Comparison of ENCODE assay signal across 24 cellular contexts in genomic region chr2:178923546-178923945, GRCh38.
"Had no signal": no experiment of that assay in that cellular context is flagged by ENCODE, and none has a peak within 500 bp of the region (broad histone marks: within the 10 kb centered on the region; RNA-seq: fewer than 3 reads in every experiment).

No MANE protein-coding gene starts in this region.

- H3K27ac Mint-ChIP-seq: IgD-negative memory B cell had no signal

- H3K9me3 Mint-ChIP-seq: IgD-negative memory B cell had no signal

- H3K27me3 ChIP-seq: SJCRH30 had no signal

- H3K27me3 Mint-ChIP-seq: IgD-negative memory B cell had no signal

- H3K9me3 ChIP-seq: SJCRH30 had no signal

- ATAC-seq: K562, Panc1, SK-N-SH treated with all-trans-retinoic acid at 6 μM for 48 hours had no signal

- H3K27ac ChIP-seq: HL-60, KMS-11, RWPE1, SJCRH30 had no signal

- H3K36me3 ChIP-seq: SJCRH30 had no signal

- H3K4me3 ChIP-seq: K562, SJCRH30 had no signal

- DNase-seq: Kasumi-1, MM.1S, MV-4-11, NCI-H1048, NCI-H1105, NCI-H1417, NCI-H1436 treated with DMSO at 0.1 percent for 48 hours, NCI-H1694, NCI-H187 treated with DMSO at 0.1 percent for 48 hours, NCI-H2029 treated with DMSO at 0.1 percent for 48 hours, NCI-H2171 treated with DMSO at 0.1 percent for 48 hours, NCI-H345, NCI-H446 treated with DMSO at 0.1 percent for 48 hours, NCI-H510A treated with DMSO at 0.1 percent for 48 hours, NCI-H526, SHP77 treated with DMSO at 0.1 percent for 48 hours, SJCRH30 had no signal

- H3K4me2 ChIP-seq: KMS-11 had no signal

- H3K9ac ChIP-seq: KMS-11 had no signal

- H3K36me3 Mint-ChIP-seq: IgD-negative memory B cell had no signal

- H3K4me3 Mint-ChIP-seq: IgD-negative memory B cell had no signal
